9 cellular contexts compared by ENCODE assay signal in genomic region chr4:168656055-168656660, GRCh38.
DNase-seq lines count a peak whose midpoint lies in the region; ATAC-seq and TF ChIP-seq lines count a peak whose summit lies in the region.
"Had no signal": no experiment of that assay in that cellular context is flagged by ENCODE, and none has a peak within 500 bp of the region (broad histone marks: within the 10 kb centered on the region; RNA-seq: fewer than 3 reads in every experiment).

No MANE protein-coding gene starts in this region.

- H3K4me3 ChIP-seq in epithelial cell of esophagus (ENCODE audit: low read length) (peak overlapping the region; percentile 37), lower lobe of right lung (no peak overlapping the region), Karpas-422 (ENCODE audit: low read length) (no peak overlapping the region)

- H3K4me2 ChIP-seq in Karpas-422 (ENCODE audit: low read depth, low read length, poor library complexity, severe bottlenecking): no peak overlapping the region

- no peaks in the 10 kb centered on the region for H3K9me3 ChIP-seq in lower lobe of right lung
- H3K9me3 ChIP-seq in Karpas-422 (ENCODE audit: low read length): no peaks in the 10 kb centered on the region

- H3K4me1 ChIP-seq in lower lobe of right lung (no peaks in the 10 kb centered on the region), Karpas-422 (ENCODE audit: low read length) (no peaks in the 10 kb centered on the region; the same call in 1 of the 2 replicates)

- no peak for ATAC-seq in effector memory CD8-positive, alpha-beta T cell (replicated peaks)
- ATAC-seq in lower lobe of right lung: no peak
- ATAC-seq in GM19324 (IDR thresholded peaks at IDR 0.05; ENCODE audit: low FRiP score, unreplicated experiment): no peak

- H3K4me3 Mint-ChIP-seq in effector memory CD8-positive, alpha-beta T cell: no peak overlapping the region

- no peaks in the 10 kb centered on the region for H4K20me1 ChIP-seq in Karpas-422 (ENCODE audit: insufficient read depth, low read depth, low read length)

- H3K27ac Mint-ChIP-seq in effector memory CD8-positive, alpha-beta T cell: no peak overlapping the region

- DNase-seq in GM04504 (ENCODE audit: low read depth): peak; percentile 71
- peak; percentile 49 for DNase-seq in NCI-H226
- DNase-seq in epithelial cell of esophagus (ENCODE audit: low read depth): peak; percentile 93
- peak; percentile 55 for DNase-seq in putamen (ENCODE audit: low spot score)
- DNase-seq in effector memory CD8-positive, alpha-beta T cell: no peak
- no peak for DNase-seq in lower lobe of right lung
- DNase-seq in Karpas-422: no peak
- DNase-seq: effector CD8-positive, alpha-beta T cell had no signal

- TF ChIP-seq CTCF in epithelial cell of esophagus (IDR thresholded peaks at IDR 0.05; ENCODE audit: insufficient read depth, low read depth, low read length, missing control alignments): no peak
- TF ChIP-seq CTCF in lower lobe of right lung (IDR thresholded peaks at IDR 0.05): no peak

- H3K36me3 ChIP-seq in lower lobe of right lung: no peaks in the 10 kb centered on the region
- H3K36me3 ChIP-seq in Karpas-422 (ENCODE audit: insufficient read depth, low read length): no peaks in the 10 kb centered on the region

- no peaks in the 10 kb centered on the region for H3K36me3 Mint-ChIP-seq in effector memory CD8-positive, alpha-beta T cell (ENCODE audit: insufficient read depth)

- intact Hi-C loops in lower lobe of right lung (cut with DNase I): no loop called here

- no peak overlapping the region for H2AFZ ChIP-seq in Karpas-422 (ENCODE audit: low read length)

- H3K27me3 Mint-ChIP-seq in effector memory CD8-positive, alpha-beta T cell: peaks cover 25 to 41% of the 10 kb centered on the region in 2 donors

- H3K9me2 ChIP-seq in Karpas-422 (replicated peaks; ENCODE audit: insufficient read depth, low read length): no peaks in the 10 kb centered on the region

- H3K27ac ChIP-seq in lower lobe of right lung (no peak overlapping the region), Karpas-422 (ENCODE audit: low read length) (no peak overlapping the region)

- H3K9me3 Mint-ChIP-seq in effector memory CD8-positive, alpha-beta T cell: no peaks in the 10 kb centered on the region

- H3K27me3 ChIP-seq in lower lobe of right lung (ENCODE audit: low read depth): no peaks in the 10 kb centered on the region
- H3K27me3 ChIP-seq in Karpas-422 (ENCODE audit: low read length): no peaks in the 10 kb centered on the region

- H3K4me1 Mint-ChIP-seq in effector memory CD8-positive, alpha-beta T cell (ENCODE audit: low read depth in 2 of 2): peaks cover 4 to 6% of the 10 kb centered on the region in 2 donors

- H3K9ac ChIP-seq in Karpas-422 (ENCODE audit: low read length): no peak overlapping the region

- H3K79me2 ChIP-seq in Karpas-422 (ENCODE audit: low read length): no peaks in the 10 kb centered on the region

Comparison
In these comparisons a context has a peak if more than half of its experiments do, and no peak if none do; other contexts are left out.
1. DNase-seq: peak in GM04504 (single experiment), NCI-H226 (single experiment), epithelial cell of esophagus (single experiment) and putamen (single experiment); none in effector memory CD8-positive, alpha-beta T cell (0 of 3), lower lobe of right lung (single experiment) and Karpas-422 (single experiment).